ENCODE assay signal across 31 cellular contexts in genomic region chr5:89008291-89008690, GRCh38.
DNase-seq lines count a peak whose midpoint lies in the region; ATAC-seq and TF ChIP-seq lines count a peak whose summit lies in the region.
"Had no signal": no experiment of that assay in that cellular context is flagged by ENCODE, and none has a peak within 500 bp of the region (broad histone marks: within the 10 kb centered on the region; RNA-seq: fewer than 3 reads in every experiment).

No MANE protein-coding gene starts in this region.

- H3K27ac ChIP-seq in GM23338 (ENCODE audit: low read depth), result no peak overlapping the region
- H3K27ac ChIP-seq in neural progenitor cell, result no peak overlapping the region
- no peak overlapping the region for H3K27ac ChIP-seq in PC-3 (ENCODE audit: low read length)
- H3K27ac ChIP-seq: 22Rv1; A549; BLaER1; BLaER1 treated with 17β-estradiol and CSF1 and Interleukin-3, amounts not matched to agents 10 nM and 100 nM; C4-2B had no signal

- H3K4me3 Mint-ChIP-seq in GM23338, result no peak overlapping the region
- no peak overlapping the region for H3K4me3 Mint-ChIP-seq in neural progenitor cell
- no peak overlapping the region for H3K4me3 Mint-ChIP-seq in stimulated activated memory B cell treated with anti-CD40 and anti-IgM and Interleukin-4, amounts not matched to agents 10 μg/mL and 1 μg/mL and 100 μg/mL, for 72 hours
- H3K4me3 Mint-ChIP-seq: B cell; CD14-positive monocyte; CD4-positive, alpha-beta memory T cell; CD4-positive, alpha-beta T cell; CD4-positive, CD25-positive, alpha-beta regulatory T cell; CD8-positive, alpha-beta memory T cell; CD8-positive, alpha-beta T cell had no signal

- no peaks in the 10 kb centered on the region; the same call in 2 of the 3 replicates for H3K9me3 Mint-ChIP-seq in GM23338
- H3K9me3 Mint-ChIP-seq in neural progenitor cell, result peaks cover 3% of the 10 kb centered on the region
- peaks cover 7% of the 10 kb centered on the region for H3K9me3 Mint-ChIP-seq in stimulated activated memory B cell treated with anti-CD40 and anti-IgM and Interleukin-4, amounts not matched to agents 10 μg/mL and 1 μg/mL and 100 μg/mL, for 72 hours
- H3K9me3 Mint-ChIP-seq: CD8-positive, alpha-beta T cell had no signal

- H3K4me3 ChIP-seq in GM23338 (no peak overlapping the region), neural progenitor cell (no peak overlapping the region), PC-3 (ENCODE audit: low read length) (no peak overlapping the region)
- H3K4me3 ChIP-seq: A549; BLaER1; BLaER1 treated with 17β-estradiol and CSF1 and Interleukin-3, amounts not matched to agents 10 nM and 100 nM had no signal

- H3K27ac Mint-ChIP-seq in GM23338 (peak overlapping the region; percentile 58; the same call in 1 of the 2 replicates), neural progenitor cell (no peak overlapping the region)
- no peak overlapping the region for H3K27ac Mint-ChIP-seq in stimulated activated memory B cell treated with anti-CD40 and anti-IgM and Interleukin-4, amounts not matched to agents 10 μg/mL and 1 μg/mL and 100 μg/mL, for 72 hours
- H3K27ac Mint-ChIP-seq: B cell; CD14-positive monocyte; CD4-positive, alpha-beta memory T cell; CD4-positive, alpha-beta T cell; CD4-positive, CD25-positive, alpha-beta regulatory T cell; CD8-positive, alpha-beta memory T cell; CD8-positive, alpha-beta T cell had no signal

- H3K27me3 Mint-ChIP-seq in GM23338 (ENCODE audit: insufficient read depth, low read depth, poor library complexity) (no peaks in the 10 kb centered on the region), neural progenitor cell (ENCODE audit: insufficient read depth, low read depth) (peaks cover 3% of the 10 kb centered on the region)
- H3K27me3 Mint-ChIP-seq in stimulated activated memory B cell treated with anti-CD40 and anti-IgM and Interleukin-4, amounts not matched to agents 10 μg/mL and 1 μg/mL and 100 μg/mL, for 72 hours, result no peaks in the 10 kb centered on the region
- H3K27me3 Mint-ChIP-seq: B cell; CD4-positive, alpha-beta memory T cell; CD4-positive, alpha-beta T cell; CD4-positive, CD25-positive, alpha-beta regulatory T cell; CD8-positive, alpha-beta memory T cell had no signal

- H3F3A ChIP-seq in GM23338 (replicated peaks; ENCODE audit: low read depth) (no peaks in the 10 kb centered on the region), neural progenitor cell (ENCODE audit: low read depth) (no peaks in the 10 kb centered on the region), PC-3 (ENCODE audit: low read length, unreplicated experiment) (no peaks in the 10 kb centered on the region)

- H3K4me2 ChIP-seq in GM23338, result no peak overlapping the region
- no peak overlapping the region for H3K4me2 ChIP-seq in neural progenitor cell
- no peak overlapping the region for H3K4me2 ChIP-seq in PC-3 (ENCODE audit: low read length)
- H3K4me2 ChIP-seq: A549; BLaER1; BLaER1 treated with 17β-estradiol and CSF1 and Interleukin-3, amounts not matched to agents 10 nM and 100 nM had no signal

- no peaks in the 10 kb centered on the region for H4K20me1 ChIP-seq in GM23338 (replicated peaks; ENCODE audit: insufficient read depth)
- no peaks in the 10 kb centered on the region for H4K20me1 ChIP-seq in neural progenitor cell (ENCODE audit: low read depth)
- no peaks in the 10 kb centered on the region for H4K20me1 ChIP-seq in PC-3 (ENCODE audit: low read length)
- H4K20me1 ChIP-seq: BLaER1; BLaER1 treated with 17β-estradiol and CSF1 and Interleukin-3, amounts not matched to agents 10 nM and 100 nM had no signal

- H2AFZ ChIP-seq in GM23338, result no peak overlapping the region
- peak overlapping the region; percentile 21 for H2AFZ ChIP-seq in neural progenitor cell (replicated peaks)
- no peak overlapping the region for H2AFZ ChIP-seq in PC-3 (ENCODE audit: low read length)

- CTCF ChIA-PET in PC-3 (lab: Charles Lee), result no interaction called here

- ATAC-seq in GM23338, result no peak
- ATAC-seq in PC-3, result no peak
- ATAC-seq in stimulated activated memory B cell treated with anti-CD40 and anti-IgM and Interleukin-4, amounts not matched to agents 10 μg/mL and 1 μg/mL and 100 μg/mL, for 72 hours, result no peak
- ATAC-seq: A549; CD8-positive, alpha-beta T cell had no signal

- DNase-seq in GM23338 (ENCODE audit: low spot score), result no peak
- no peak for DNase-seq in neural progenitor cell (ENCODE audit: low spot score)
- no peak for DNase-seq in PC-3
- DNase-seq: 8988T; ACHN; AML-193; BE2C; C1 segment of cervical spinal cord; Caco-2; Calu3; CD4-positive, alpha-beta memory T cell; CD4-positive, alpha-beta T cell; CD4-positive, CD25-positive, alpha-beta regulatory T cell; CD8-positive, alpha-beta memory T cell; CD8-positive, alpha-beta T cell; COR-L47; DMS 273 treated with DMSO at 0.1 percent for 48 hours; DMS153; DMS53; DMS79; DMS79 treated with DMSO at 0.1 percent for 48 hours; DND-41; EL had no signal

- H3K79me2 ChIP-seq in GM23338 (replicated peaks; ENCODE audit: insufficient read depth) (no peaks in the 10 kb centered on the region), neural progenitor cell (ENCODE audit: low read depth) (no peaks in the 10 kb centered on the region), PC-3 (ENCODE audit: low read length) (no peaks in the 10 kb centered on the region)

- intact Hi-C loops in PC-3 (cut with micrococcal nuclease), result no loop called here

- no peaks in the 10 kb centered on the region for H3K9me2 ChIP-seq in GM23338 (ENCODE audit: insufficient read depth)
- H3K9me2 ChIP-seq in PC-3 (replicated peaks; ENCODE audit: low read length), result no peaks in the 10 kb centered on the region

- H3K4me1 ChIP-seq in GM23338 (ENCODE audit: insufficient read depth) (peaks cover 8% of the 10 kb centered on the region; the same call in 1 of the 2 replicates), neural progenitor cell (peaks cover 8% of the 10 kb centered on the region), PC-3 (ENCODE audit: insufficient read depth, low read length) (no peaks in the 10 kb centered on the region)
- H3K4me1 ChIP-seq: A549; BE2C; BLaER1; BLaER1 treated with 17β-estradiol and CSF1 and Interleukin-3, amounts not matched to agents 10 nM and 100 nM; Caco-2 had no signal

- H3K9me3 ChIP-seq in neural progenitor cell (ENCODE audit: low read depth), result no peaks in the 10 kb centered on the region
- H3K9me3 ChIP-seq in PC-3 (ENCODE audit: low read length), result no peaks in the 10 kb centered on the region
- H3K9me3 ChIP-seq: A549, BE2C, Caco-2 had no signal

- H3K27me3 ChIP-seq in GM23338 (ENCODE audit: insufficient read depth) (no peaks in the 10 kb centered on the region), neural progenitor cell (no peaks in the 10 kb centered on the region), PC-3 (ENCODE audit: low read length) (no peaks in the 10 kb centered on the region)
- H3K27me3 ChIP-seq: BE2C; BLaER1; BLaER1 treated with 17β-estradiol and CSF1 and Interleukin-3, amounts not matched to agents 10 nM and 100 nM had no signal

- H3K4me1 Mint-ChIP-seq in GM23338 (peaks cover 15% of the 10 kb centered on the region), neural progenitor cell (no peaks in the 10 kb centered on the region)
- H3K4me1 Mint-ChIP-seq in stimulated activated memory B cell treated with anti-CD40 and anti-IgM and Interleukin-4, amounts not matched to agents 10 μg/mL and 1 μg/mL and 100 μg/mL, for 72 hours, result no peaks in the 10 kb centered on the region
- H3K4me1 Mint-ChIP-seq: B cell; CD14-positive monocyte; CD4-positive, alpha-beta memory T cell; CD4-positive, CD25-positive, alpha-beta regulatory T cell; CD8-positive, alpha-beta memory T cell had no signal

- TF ChIP-seq CTCF in GM23338 (conservative IDR thresholded peaks at IDR 0.05; ENCODE audit: low read depth in 2 of 2) (no peak), neural progenitor cell (IDR thresholded peaks at IDR 0.05) (no peak), PC-3 (conservative IDR thresholded peaks at IDR 0.05; ENCODE audit: low read depth, low read length) (no peak)

- no TSS peak for BruUV-seq in PC-3 (replicated peaks; lab: Mats Ljungman, UMichigan)

- no peak overlapping the region for H3K9ac ChIP-seq in neural progenitor cell
- H3K9ac ChIP-seq in PC-3 (ENCODE audit: low read length), result no peak overlapping the region
- H3K9ac ChIP-seq: BLaER1; BLaER1 treated with 17β-estradiol and CSF1 and Interleukin-3, amounts not matched to agents 10 nM and 100 nM had no signal

- H3K36me3 ChIP-seq in GM23338 (ENCODE audit: insufficient read depth), result no peaks in the 10 kb centered on the region
- H3K36me3 ChIP-seq in neural progenitor cell, result no peaks in the 10 kb centered on the region
- no peaks in the 10 kb centered on the region for H3K36me3 ChIP-seq in PC-3 (ENCODE audit: low read depth, low read length)
- H3K36me3 ChIP-seq: BE2C; BLaER1 treated with 17β-estradiol and CSF1 and Interleukin-3, amounts not matched to agents 10 nM and 100 nM had no signal

- POLR2A ChIA-PET in PC-3 (lab: Charles Lee; ENCODE audit: unreplicated experiment), result no interaction called here

- no peaks in the 10 kb centered on the region for H3K36me3 Mint-ChIP-seq in GM23338 (ENCODE audit: low read depth)
- no peaks in the 10 kb centered on the region for H3K36me3 Mint-ChIP-seq in neural progenitor cell
- H3K36me3 Mint-ChIP-seq in stimulated activated memory B cell treated with anti-CD40 and anti-IgM and Interleukin-4, amounts not matched to agents 10 μg/mL and 1 μg/mL and 100 μg/mL, for 72 hours, result peaks cover 6% of the 10 kb centered on the region
- H3K36me3 Mint-ChIP-seq: CD14-positive monocyte; CD4-positive, alpha-beta memory T cell; CD4-positive, CD25-positive, alpha-beta regulatory T cell; CD8-positive, alpha-beta memory T cell; CD8-positive, alpha-beta T cell had no signal

TF ChIP-seq in GM23338, 12 proteins besides CTCF, POLR2A, EP300 and RAD21 (continues in another document):
- no peak for TF ChIP-seq JUNB (IDR thresholded peaks at IDR 0.05; ENCODE audit: unreplicated experiment)
- TF ChIP-seq STAT1 (IDR thresholded peaks at IDR 0.05; ENCODE audit: unreplicated experiment), result no peak
- TF ChIP-seq POLR2AphosphoS5 (IDR thresholded peaks at IDR 0.05; ENCODE audit: low read depth), result no peak
- no peak for TF ChIP-seq NANOG (IDR thresholded peaks at IDR 0.05; ENCODE audit: borderline replicate concordance)
